ENCODE assay signal across 6 cellular contexts in genomic region chr16:67665598-67665997, GRCh38. TPM values are rescaled to one million over a fixed set of nuclear protein-coding genes. Genes with fewer than 3 reads are reported as not detected.
DNase-seq lines count a peak whose midpoint lies in the region; FAIRE-seq and TF ChIP-seq lines count a peak whose summit lies in the region.

No MANE protein-coding gene starts in this region.

- no peaks in the 10 kb centered on the region for H3K9me3 Mint-ChIP-seq in progenitor cell of endocrine pancreas (ENCODE audit: low read depth)

- H3K4me3 Mint-ChIP-seq in progenitor cell of endocrine pancreas (ENCODE audit: low read depth) = peak overlapping the region; percentile 73

- H3K27ac Mint-ChIP-seq in progenitor cell of endocrine pancreas = no peak overlapping the region

- peak overlapping the region; percentile 92 for H2AFZ ChIP-seq in mammary epithelial cell (ENCODE audit: low read depth, low read length)

- H3K27me3 ChIP-seq in HUES48 (ENCODE audit: control insufficient read depth, insufficient read depth, low read length) (peaks cover 10% of the 10 kb centered on the region), mammary epithelial cell (ENCODE audit: insufficient read depth, low read length) (no peaks in the 10 kb centered on the region)

- H3K4me2 ChIP-seq in mammary epithelial cell (ENCODE audit: insufficient read depth, low read depth, low read length) = peak overlapping the region; percentile 94

- peaks cover 4% of the 10 kb centered on the region for H3K36me3 Mint-ChIP-seq in progenitor cell of endocrine pancreas (ENCODE audit: insufficient read depth)

- peaks cover 8% of the 10 kb centered on the region for H3K4me1 Mint-ChIP-seq in progenitor cell of endocrine pancreas (ENCODE audit: low read depth)

- peak overlapping the region; percentile 64 for H3K4me3 ChIP-seq in HUES48 (ENCODE audit: low read depth, low read length)
- peak overlapping the region; percentile 53 to 76 (median 59) for H3K4me3 ChIP-seq in mammary epithelial cell (replicated peaks in 1 of 3; ENCODE audit: insufficient read depth in 1 of 3, low read depth in 2 of 3, low read length in 3 of 3)

- no peak overlapping the region for H3K9ac ChIP-seq in HUES48 (ENCODE audit: low read depth, low read length)
- H3K9ac ChIP-seq in mammary epithelial cell (ENCODE audit: insufficient read depth, low read length) = no peak overlapping the region

- no peak for DNase-seq in mammary epithelial cell
- DNase-seq in progenitor cell of endocrine pancreas (ENCODE audit: low spot score, unreplicated experiment) = no peak
- no peak for DNase-seq in activated effector memory CD4-positive, alpha-beta T cell treated with Interleukin-2 at 50 U/mL for 16 hours
- DNase-seq in stimulated activated naive CD4-positive, alpha-beta T cell (lab: John Stamatoyannopoulos, UW) = no peak
- no peak for DNase-seq in D721Med (ENCODE audit: insufficient read length, low spot score)

- dilution Hi-C loops in mammary epithelial cell (cut with HindIII; ENCODE audit: low sequenced_read_pairs) = no loop called here

- in situ Hi-C loops in mammary epithelial cell (cut with MboI; ENCODE audit: low sequenced_read_pairs in 2 of 2) = loop anchor here (5.0 to 25.0 kb wide), 3 partner anchors 101 to 143 kb away; partner anchors contain the start of gene CTCF (in 2 of the 2)

- CTCF ChIA-PET in mammary epithelial cell (lab: Charles Lee; ENCODE audit: low non-redundant PET) = interaction anchor here (1.0 kb wide), 1 partner anchor 144 kb away, joined by 6 read pairs; no protein-coding TSS in a partner anchor

- TF ChIP-seq CTCF in mammary epithelial cell (conservative IDR thresholded peaks at IDR 0.05 in 1 of 2, IDR thresholded peaks at IDR 0.05 in 1 of 2; ENCODE audit: extremely low read depth in 1 of 2, insufficient read depth in 1 of 2, low read depth in 1 of 2, low read length in 2 of 2) (no peak), progenitor cell of endocrine pancreas (IDR thresholded peaks at IDR 0.05; ENCODE audit: unreplicated experiment) (no peak), D721Med (IDR thresholded peaks at IDR 0.05; ENCODE audit: insufficient read depth, missing control alignments) (no peak)

- no peaks in the 10 kb centered on the region for H3K79me2 ChIP-seq in mammary epithelial cell (ENCODE audit: insufficient read depth, low read length)

- no peaks in the 10 kb centered on the region for H3K9me3 ChIP-seq in HUES48 (ENCODE audit: control insufficient read depth, insufficient read depth, low read length)
- no peaks in the 10 kb centered on the region for H3K9me3 ChIP-seq in mammary epithelial cell (replicated peaks; ENCODE audit: insufficient read depth, low read length)

- no peaks in the 10 kb centered on the region for H4K20me1 ChIP-seq in mammary epithelial cell (ENCODE audit: insufficient read depth, low read length)

- intact Hi-C loops in mammary epithelial cell (cut with micrococcal nuclease) = no loop called here

- H3K36me3 ChIP-seq in HUES48 (ENCODE audit: control insufficient read depth, insufficient read depth, low read length) (no peaks in the 10 kb centered on the region; the same call in 1 of the 2 replicates), mammary epithelial cell (ENCODE audit: insufficient read depth, low read length) (no peaks in the 10 kb centered on the region)

- H3K27ac ChIP-seq in HUES48 (ENCODE audit: low read depth, low read length) (no peak overlapping the region), mammary epithelial cell (ENCODE audit: insufficient read depth, low read depth, low read length) (no peak overlapping the region)

- BruUV-seq in mammary epithelial cell (replicated peaks; lab: Mats Ljungman, UMichigan) = no TSS peak

- no peaks in the 10 kb centered on the region for H3K27me3 Mint-ChIP-seq in progenitor cell of endocrine pancreas

- FAIRE-seq in D721Med (lab: Jason Lieb, UNC) = no peak

- H3K4me1 ChIP-seq in HUES48 (ENCODE audit: control insufficient read depth, insufficient read depth, low read length) = peaks cover 12% of the 10 kb centered on the region; the same call in 1 of the 2 replicates
- peaks cover 22% of the 10 kb centered on the region for H3K4me1 ChIP-seq in mammary epithelial cell (ENCODE audit: insufficient read depth, low read length)

- 73% methylated on average over 5 of the region's 5 CpGs for WGBS in mammary epithelial cell (ENCODE audit: low coverage, missing lambda C conversion rate)

RNA-seq across cellular contexts. Expression of gene ENKD1, which starts 1.0 kb away (rescaled TPM):
- total RNA-seq in mammary epithelial cell (10 to 100 TPM in 1 of 2 donors, 1 to 10 TPM in 1; 6.2 to 13.4 TPM), progenitor cell of endocrine pancreas (25.1 and 26.1 TPM in 2 replicates)
- polyA plus RNA-seq in mammary epithelial cell = 9.3 TPM
- 0.98 TPM for polyA minus RNA-seq in mammary epithelial cell

RNA-seq across cellular contexts. Expression of gene C16orf86, which starts 1.0 kb away (rescaled TPM):
- total RNA-seq in mammary epithelial cell (1 to 10 TPM in 1 of 2 donors, under 1 TPM in 1; 0.75 to 1.7 TPM), progenitor cell of endocrine pancreas (2.5 and 2.6 TPM in 2 replicates)
- 0.80 TPM for polyA plus RNA-seq in mammary epithelial cell
- polyA minus RNA-seq in mammary epithelial cell = 0.62 TPM

RNA-seq across cellular contexts. Expression of gene PARD6A, which starts 4.8 kb away (rescaled TPM):
- under 1 TPM; 0.40 to 0.67 TPM for total RNA-seq in mammary epithelial cell
- 0.59 TPM for polyA plus RNA-seq in mammary epithelial cell
- polyA minus RNA-seq in mammary epithelial cell = 4.5 TPM
- total RNA-seq in progenitor cell of endocrine pancreas = 5.6 and 6.4 TPM in 2 replicates

RNA-seq across cellular contexts. Expression of gene ACD, which starts 5.5 kb away (rescaled TPM):
- total RNA-seq in mammary epithelial cell (10 to 100 TPM; 15.5 to 39.8 TPM), progenitor cell of endocrine pancreas (32.7 and 34.7 TPM in 2 replicates)
- 34.5 TPM for polyA plus RNA-seq in mammary epithelial cell
- 53.2 TPM for polyA minus RNA-seq in mammary epithelial cell

RNA-seq across cellular contexts. Expression of gene CARMIL2, which starts 20.7 kb away (rescaled TPM):
- total RNA-seq in mammary epithelial cell (1 to 10 TPM in 1 of 2 donors, not detected in 1; 2.9 TPM), progenitor cell of endocrine pancreas (11.8 and 14.2 TPM in 2 replicates)
- 0.05 TPM for polyA plus RNA-seq in mammary epithelial cell
- polyA minus RNA-seq in mammary epithelial cell = not detected
